Comparison of ENCODE assay signal across 8 cellular contexts in genomic region chr17:3796110-3796821, GRCh38.
A peak's percentile ranks its signal among the peaks of the same experiment; 100 is the strongest.
DNase-seq lines count a peak whose midpoint lies in the region; ATAC-seq and FAIRE-seq lines count a peak whose summit lies in the region.

No MANE protein-coding gene starts in this region.

- H3K36me3 Mint-ChIP-seq in memory B cell, result no peaks in the 10 kb centered on the region

- peak overlapping the region; percentile 69 for H3K27ac Mint-ChIP-seq in memory B cell

- ATAC-seq in HG02938 (IDR thresholded peaks at IDR 0.05; ENCODE audit: unreplicated experiment) (peak; percentile 87), memory B cell (ENCODE audit: low read depth) (peak; percentile 76)

- H3K4me1 Mint-ChIP-seq in memory B cell, result peaks cover 42% of the 10 kb centered on the region

- H3K9me3 Mint-ChIP-seq in memory B cell, result no peaks in the 10 kb centered on the region

- DNase-seq in GM18507 (ENCODE audit: extremely low spot score, insufficient read length, low read depth), result peak; percentile 82
- DNase-seq in activated CD4-positive, alpha-beta T cell treated with anti-CD3 and anti-CD28 coated beads, Interleukin-2, amount 50 U/mL, for 4 hours, result peak; percentile 60 to 62
- DNase-seq in memory B cell (ENCODE audit: low spot score in 2 of 2), result peak; percentile 27 to 33
- no peak for DNase-seq in NCI-H1417 (lab: John Stamatoyannopoulos, UW)
- no peak for DNase-seq in middle frontal gyrus (ENCODE audit: extremely low spot score, low spot score)
- no peak for DNase-seq in 8988T
- DNase-seq in amniotic stem cell (lab: John Stamatoyannopoulos, UW), result no peak

- no peaks in the 10 kb centered on the region for H3K27me3 Mint-ChIP-seq in memory B cell

- FAIRE-seq in GM18507 (lab: Jason Lieb, UNC), result peak; percentile 90

- no peak overlapping the region for H3K4me3 Mint-ChIP-seq in memory B cell

Comparison
In these comparisons a context has a peak if more than half of its experiments do, and no peak if none do; other contexts are left out.
1. DNase-seq: peak in GM18507 (single experiment), activated CD4-positive, alpha-beta T cell treated with anti-CD3 and anti-CD28 coated beads, Interleukin-2, amount 50 U/mL, for 4 hours (2 of 2) and memory B cell (2 of 2); none in NCI-H1417 (0 of 3), middle frontal gyrus (single experiment), 8988T (single experiment) and amniotic stem cell (single experiment).